18 cellular contexts compared by ENCODE assay signal in the genomic region with DNA sequence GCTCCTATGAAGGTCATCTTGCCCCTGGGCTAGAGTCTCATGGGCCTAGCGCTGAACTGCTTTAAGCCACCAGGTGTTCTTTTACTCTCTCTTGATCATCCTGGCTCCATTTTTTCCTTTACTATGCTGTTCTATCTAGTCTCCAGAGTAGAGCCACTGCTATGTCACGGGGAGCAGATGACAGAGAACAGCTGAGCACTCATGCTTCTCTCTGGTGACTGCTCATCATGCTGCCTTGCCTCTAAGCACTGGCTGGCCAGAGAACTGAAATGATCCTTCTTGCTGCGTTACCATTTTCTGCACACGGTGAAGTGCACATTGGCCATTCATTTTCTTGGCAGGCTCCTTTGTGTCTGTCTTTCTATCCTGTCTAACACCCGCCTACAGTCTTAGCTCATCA.
"Had no signal": no experiment of that assay in that cellular context is flagged by ENCODE, and none has a peak within 500 bp of the region (broad histone marks: within the 10 kb centered on the region; RNA-seq: fewer than 3 reads in every experiment).

No MANE protein-coding gene starts in this region.

- H3K27me3 ChIP-seq: adrenal gland, suprapubic skin had no signal

- DNase-seq: activated B cell treated with CpG ODN at 0.5 μM for 24 hours; activated CD4-positive, alpha-beta memory T cell treated with anti-CD3 and anti-CD28 coated beads for 36 hours; activated CD4-positive, alpha-beta T cell treated with anti-CD3 and anti-CD28 coated beads for 4 hours; activated gamma-delta T cell treated with Interleukin-2 at 50 U/mL for 16 hours; activated T-cell treated with anti-CD3 and anti-CD28 coated beads for 4 hours; adrenal gland; effector CD4-positive, alpha-beta T cell; immature natural killer cell; kidney glomerular epithelial cell; retina; stimulated activated naive CD8-positive, alpha-beta T cell treated with anti-CD3 and anti-CD28 coated beads, Interleukin-15, amount 100 ng/mL, for 72 hours; T-helper 9 cell; trophoblast cell had no signal

- H3K27ac ChIP-seq: adrenal gland, skin epidermis, suprapubic skin had no signal

- H3K27ac Mint-ChIP-seq: activated B cell treated with CpG ODN at 0.5 μM for 24 hours; activated CD4-positive, alpha-beta memory T cell treated with anti-CD3 and anti-CD28 coated beads for 36 hours; activated naive CD4-positive, alpha-beta T cell treated with anti-CD3 and anti-CD28 coated beads, Interleukin-2, amount 50 U/mL, for 72 hours; activated T-helper 1 cell treated with anti-CD3 and anti-CD28 coated beads, Interleukin-12 subunit alpha, Interleukin-12 subunit beta, Interleukin-2, Interleukin-4 antibody, amounts not matched to agents 30 ng/mL and 10 ng/mL and 1 ng/mL, durations not matched to agents 14 hours and 24 hours and 36 hours; immature natural killer cell; nephron; stimulated activated naive CD8-positive, alpha-beta T cell treated with anti-CD3 and anti-CD28 coated beads, Interleukin-15, amount 100 ng/mL, for 72 hours had no signal

- H3K4me3 Mint-ChIP-seq: activated B cell treated with CpG ODN at 0.5 μM for 24 hours; activated CD4-positive, alpha-beta memory T cell treated with anti-CD3 and anti-CD28 coated beads for 36 hours; activated T-helper 1 cell treated with anti-CD3 and anti-CD28 coated beads, Interleukin-12 subunit alpha, Interleukin-12 subunit beta, Interleukin-2, Interleukin-4 antibody, amounts not matched to agents 30 ng/mL and 10 ng/mL and 1 ng/mL, durations not matched to agents 14 hours and 24 hours and 36 hours; immature natural killer cell; nephron; stimulated activated naive CD8-positive, alpha-beta T cell treated with anti-CD3 and anti-CD28 coated beads, Interleukin-15, amount 100 ng/mL, for 72 hours had no signal

- H3K36me3 Mint-ChIP-seq: activated naive CD4-positive, alpha-beta T cell treated with anti-CD3 and anti-CD28 coated beads, Interleukin-2, amount 50 U/mL, for 72 hours had no signal

- ATAC-seq: activated naive CD4-positive, alpha-beta T cell treated with anti-CD3 and anti-CD28 coated beads, Interleukin-2, amount 50 U/mL, for 72 hours; stimulated activated naive CD8-positive, alpha-beta T cell treated with anti-CD3 and anti-CD28 coated beads, Interleukin-15, amount 100 ng/mL, for 72 hours had no signal

- H3K9me3 Mint-ChIP-seq: activated B cell treated with CpG ODN at 0.5 μM for 24 hours; activated CD4-positive, alpha-beta memory T cell treated with anti-CD3 and anti-CD28 coated beads for 36 hours; activated naive CD4-positive, alpha-beta T cell treated with anti-CD3 and anti-CD28 coated beads, Interleukin-2, amount 50 U/mL, for 72 hours; activated T-helper 1 cell treated with anti-CD3 and anti-CD28 coated beads, Interleukin-12 subunit alpha, Interleukin-12 subunit beta, Interleukin-2, Interleukin-4 antibody, amounts not matched to agents 30 ng/mL and 10 ng/mL and 1 ng/mL, durations not matched to agents 14 hours and 24 hours and 36 hours; immature natural killer cell; nephron; stimulated activated naive CD8-positive, alpha-beta T cell treated with anti-CD3 and anti-CD28 coated beads, Interleukin-15, amount 100 ng/mL, for 72 hours had no signal

- H3K4me1 ChIP-seq: adrenal gland had no signal

- H3K4me3 ChIP-seq: adrenal gland, skin epidermis, suprapubic skin had no signal

- H3K4me1 Mint-ChIP-seq: activated B cell treated with CpG ODN at 0.5 μM for 24 hours had no signal

- H3K27me3 Mint-ChIP-seq: activated B cell treated with CpG ODN at 0.5 μM for 24 hours; activated CD4-positive, alpha-beta memory T cell treated with anti-CD3 and anti-CD28 coated beads for 36 hours; stimulated activated naive CD8-positive, alpha-beta T cell treated with anti-CD3 and anti-CD28 coated beads, Interleukin-15, amount 100 ng/mL, for 72 hours had no signal

- H3K9me3 ChIP-seq: adrenal gland, suprapubic skin had no signal
